In the genomic region with DNA sequence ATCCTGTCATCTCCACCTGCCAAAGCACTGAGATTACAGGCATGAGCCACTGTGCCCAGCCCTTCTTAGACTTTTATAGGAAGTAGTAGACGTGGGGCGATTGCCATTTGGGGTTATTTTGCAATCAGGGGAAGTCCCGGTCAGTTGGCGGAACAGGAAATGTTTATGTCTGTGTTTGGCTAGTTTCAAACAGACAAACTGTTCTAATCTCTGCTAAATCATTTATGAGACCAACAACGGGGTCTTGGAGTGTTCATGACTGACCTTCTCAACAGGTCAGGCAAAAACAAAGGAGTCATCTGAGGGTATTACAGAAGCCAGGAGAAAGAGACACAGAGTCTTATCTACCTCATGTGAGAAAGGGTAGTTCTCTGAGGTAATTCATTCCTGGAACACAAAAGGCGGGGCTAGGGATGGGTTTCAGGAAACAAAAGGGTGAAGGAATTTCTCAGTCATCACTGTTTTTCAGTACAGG, we compare ENCODE assay signal across 9 cellular contexts. TPM values are rescaled to one million over a fixed set of nuclear protein-coding genes. Genes with fewer than 3 reads are reported as not detected.
A peak's percentile ranks its signal among the peaks of the same experiment; 100 is the strongest.
DNase-seq lines count a peak whose midpoint lies in the region; ATAC-seq, FAIRE-seq and TF ChIP-seq lines count a peak whose summit lies in the region.
"Had no signal": no experiment of that assay in that cellular context is flagged by ENCODE, and none has a peak within 500 bp of the region (broad histone marks: within the 10 kb centered on the region; RNA-seq: fewer than 3 reads in every experiment).

No MANE protein-coding gene starts in this region.

- 69 to 70% methylated on average over 6 of the region's 6 CpGs for WGBS in testis, 2 donors

- no TSS peak for BruUV-seq in A673 (replicated peaks; lab: Mats Ljungman, UMichigan)

- DNase-seq in GM18507 (ENCODE audit: extremely low spot score, insufficient read length, low read depth) (no peak), KBM-7 (peak; percentile 81), breast epithelium (ENCODE audit: low spot score in 2 of 2) (no peak), memory B cell (ENCODE audit: low spot score in 2 of 2) (peak; percentile 38 to 40), testis (no peak), A673 (ENCODE audit: low spot score) (no peak), NCI-H446 treated with DMSO at 0.1 percent for 48 hours (lab: John Stamatoyannopoulos, UW) (no peak)
- DNase-seq: IMR-90 had no signal

- TF ChIP-seq POLR2A in breast epithelium (IDR thresholded peaks at IDR 0.05) (no peak), testis (IDR thresholded peaks at IDR 0.05) (no peak)

- in situ Hi-C loops in KBM-7 (cut with MboI; ENCODE audit: low pct_unique_long_range_greater_than_20kb, low sequenced_read_pairs), result no loop called here

- peaks cover 6% of the 10 kb centered on the region for H3K36me3 Mint-ChIP-seq in memory B cell

- H3K36me3 ChIP-seq in breast epithelium, result no peaks in the 10 kb centered on the region
- no peaks in the 10 kb centered on the region for H3K36me3 ChIP-seq in testis (ENCODE audit: low read depth, missing control alignments)
- H3K36me3 ChIP-seq in A673 (ENCODE audit: insufficient read depth, low read length, poor library complexity, severe bottlenecking), result no peaks in the 10 kb centered on the region

- H3K27ac ChIP-seq in breast epithelium (peak overlapping the region; percentile 71 to 76), testis (no peak overlapping the region), A673 (ENCODE audit: low read depth, low read length, poor library complexity, severe bottlenecking) (no peak overlapping the region)

- peaks cover 4% of the 10 kb centered on the region for H3K9me3 Mint-ChIP-seq in memory B cell

- H3K4me3 ChIP-seq in breast epithelium (peak overlapping the region in 1 of 3 donors; percentile 22), testis (no peak overlapping the region), A673 (ENCODE audit: low read depth, low read length, poor library complexity, severe bottlenecking) (no peak overlapping the region)

- H3K4me1 ChIP-seq in breast epithelium (no peaks in the 10 kb centered on the region), testis (no peaks in the 10 kb centered on the region), A673 (ENCODE audit: insufficient read depth, low read length, poor library complexity, severe bottlenecking) (no peaks in the 10 kb centered on the region)

- TF ChIP-seq CTCF in breast epithelium (IDR thresholded peaks at IDR 0.05) (no peak), testis (IDR thresholded peaks at IDR 0.05) (no peak), A673 (conservative IDR thresholded peaks at IDR 0.05; ENCODE audit: low read depth, low read length) (no peak)

- CTCF ChIA-PET in A673 (lab: Charles Lee), result no interaction called here

- H3K27ac Mint-ChIP-seq in memory B cell, result peak overlapping the region; percentile 98

- ATAC-seq in GM21825 (IDR thresholded peaks at IDR 0.05; ENCODE audit: unreplicated experiment) (peak; percentile 94), memory B cell (ENCODE audit: low read depth) (peak; percentile 97)

- intact Hi-C loops in breast epithelium (cut with DNase I; ENCODE audit: low total_unique reads), result no loop called here
- intact Hi-C loops in testis (cut with DNase I; ENCODE audit: low total_unique reads), result no loop called here
- intact Hi-C loops in A673 (cut with micrococcal nuclease; ENCODE audit: unreplicated experiment), result no loop called here

- peak overlapping the region; percentile 79 for H3K4me3 Mint-ChIP-seq in memory B cell

- H3K27me3 ChIP-seq in breast epithelium, result no peaks in the 10 kb centered on the region
- no peaks in the 10 kb centered on the region for H3K27me3 ChIP-seq in testis
- no peaks in the 10 kb centered on the region for H3K27me3 ChIP-seq in A673 (replicated peaks; ENCODE audit: insufficient read depth, low read depth, low read length, poor library complexity)

- peaks cover 13% of the 10 kb centered on the region for H3K4me1 Mint-ChIP-seq in memory B cell

- H3K27me3 Mint-ChIP-seq in memory B cell, result no peaks in the 10 kb centered on the region

- FAIRE-seq in GM18507 (lab: Jason Lieb, UNC), result peak; percentile 74

- H3K9me3 ChIP-seq in breast epithelium (no peaks in the 10 kb centered on the region), testis (no peaks in the 10 kb centered on the region), A673 (ENCODE audit: low read depth, low read length, poor library complexity, severe bottlenecking) (no peaks in the 10 kb centered on the region)

- POLR2A ChIA-PET in A673 (lab: Charles Lee; ENCODE audit: low non-redundant PET), result no interaction called here

RNA-seq across cellular contexts. Expression of gene TPK1, which starts 6.6 kb away (rescaled TPM):
- 1 to 10 TPM; 4.8 to 9.8 (median 7.9) TPM for total RNA-seq in breast epithelium
- total RNA-seq in testis, result 10 to 100 TPM; 10.9 to 12.6 TPM
- 17.2 TPM for polyA plus RNA-seq in testis (ENCODE audit: insufficient read depth, low read depth, low replicate concordance)
- total RNA-seq in A673 (2021), result 1.8 and 3.5 TPM in 2 replicates

Comparison
In these comparisons a context has a peak if more than half of its experiments do, and no peak if none do; other contexts are left out.
1. DNase-seq: peak in KBM-7 (single experiment) and memory B cell (2 of 2); none in GM18507 (single experiment), breast epithelium (0 of 2), testis (single experiment), A673 (single experiment) and NCI-H446 treated with DMSO at 0.1 percent for 48 hours (single experiment).
2. H3K27ac ChIP-seq: peak in breast epithelium (2 of 2); none in testis (0 of 2) and A673 (single experiment).